In genomic region chr3:158314426-158315357, GRCh38 we compare ENCODE assay signal across 16 cellular contexts.
DNase-seq lines count a peak whose midpoint lies in the region; ATAC-seq, FAIRE-seq and TF ChIP-seq lines count a peak whose summit lies in the region.
"Had no signal": no experiment of that assay in that cellular context is flagged by ENCODE, and none has a peak within 500 bp of the region (broad histone marks: within the 10 kb centered on the region; RNA-seq: fewer than 3 reads in every experiment).

No MANE protein-coding gene starts in this region.

- H4K5ac ChIP-seq in H1 (ENCODE audit: insufficient read length, low read depth, low read length) = no peak overlapping the region

- H3K23me2 ChIP-seq in H1 (ENCODE audit: low read depth, low read length) = no peaks in the 10 kb centered on the region

- no peaks in the 10 kb centered on the region for H3K79me1 ChIP-seq in H1 (ENCODE audit: low read depth, low read length)

- TF ChIP-seq CTCF in H1 (IDR thresholded peaks at IDR 0.05; ENCODE audit: control extremely low read depth in 1 of 3, insufficient read depth in 1 of 3, low read depth in 1 of 3, low read length in 3 of 3) = no peak

- no peak overlapping the region for H2BK15ac ChIP-seq in H1 (ENCODE audit: low read length)

- H2BK12ac ChIP-seq in H1 (ENCODE audit: low read depth, low read length) = no peak overlapping the region

- H2AFZ ChIP-seq in H1 (ENCODE audit: low read length) = no peak overlapping the region

- no peaks in the 10 kb centered on the region for H3K79me2 ChIP-seq in H1 (ENCODE audit: control insufficient read depth in 1 of 2, insufficient read depth in 2 of 2, low read length in 2 of 2)

- no peak overlapping the region for H3K4me3 ChIP-seq in H1 (ENCODE audit: extremely low read depth in 1 of 4, insufficient read depth in 2 of 4, low read depth in 3 of 4, low read length in 4 of 4)
- H3K4me3 ChIP-seq: BLaER1, body of pancreas, stomach had no signal

- H3K4me1 ChIP-seq in H1 (replicated peaks in 1 of 4; ENCODE audit: control insufficient read depth in 3 of 4, insufficient read depth in 4 of 4, low read length in 3 of 4) = no peaks in the 10 kb centered on the region
- H3K4me1 ChIP-seq: BLaER1, body of pancreas, stomach had no signal

- no peaks in the 10 kb centered on the region for H3K9me3 ChIP-seq in H1 (ENCODE audit: insufficient read depth in 2 of 2, low read depth in 1 of 2, low read length in 1 of 2)
- H3K9me3 ChIP-seq: BLaER1, body of pancreas, stomach had no signal

- no peak overlapping the region for H4K91ac ChIP-seq in H1 (replicated peaks; ENCODE audit: insufficient read length, low read length)

- no peaks in the 10 kb centered on the region for H3K36me3 ChIP-seq in H1 (ENCODE audit: control insufficient read depth in 2 of 4, insufficient read depth in 4 of 4, low read length in 3 of 4)
- H3K36me3 ChIP-seq: stomach had no signal

- POLR2A ChIA-PET in H1 (lab: Charles Lee; ENCODE audit: partially characterized antibody) = no interaction called here

- TF ChIP-seq RAD21 in H1 (IDR thresholded peaks at IDR 0.05 in 1 of 2, conservative IDR thresholded peaks at IDR 0.05 in 1 of 2; ENCODE audit: low read depth in 2 of 2, low read length in 2 of 2) = no peak

- no peak overlapping the region for H2AK5ac ChIP-seq in H1 (ENCODE audit: low read depth, low read length)

- no peak overlapping the region for H3K14ac ChIP-seq in H1 (ENCODE audit: insufficient read length)

- no peak overlapping the region for H2BK120ac ChIP-seq in H1 (replicated peaks; ENCODE audit: low read depth, low read length)

- TF ChIP-seq EP300 in H1 (IDR thresholded peaks at IDR 0.05; ENCODE audit: borderline replicate concordance in 1 of 2, low read depth in 2 of 2, low read length in 2 of 2) = no peak

- H3K4ac ChIP-seq in H1 (replicated peaks; ENCODE audit: insufficient read length, low read depth, low read length) = no peak overlapping the region

- no peak for FAIRE-seq in H1 (lab: Jason Lieb, UNC)

- no peak overlapping the region for H2BK20ac ChIP-seq in H1 (ENCODE audit: low read length)

- H3K56ac ChIP-seq in H1 (replicated peaks; ENCODE audit: insufficient read length, low read depth, low read length) = peak overlapping the region; percentile 25

- CTCF ChIA-PET in H1 (lab: Charles Lee; ENCODE audit: partially characterized antibody) = interaction anchor here (0.7 to 1.8 kb wide), 10 partner anchors 11 to 966 kb away, joined by 3 to 7 read pairs (median 4); partner anchors contain the start of gene RSRC1

- no peak overlapping the region for H3K23ac ChIP-seq in H1 (ENCODE audit: insufficient read length)

- H3K27me3 ChIP-seq in H1 (replicated peaks in 1 of 4; ENCODE audit: control insufficient read depth in 3 of 4, extremely low read depth in 1 of 4, insufficient read depth in 3 of 4, low read length in 3 of 4) = no peaks in the 10 kb centered on the region
- H3K27me3 ChIP-seq: BLaER1, body of pancreas, stomach had no signal

- peak; percentile 65 for ATAC-seq in GM19023 (IDR thresholded peaks at IDR 0.05; ENCODE audit: unreplicated experiment)
- peak; percentile 47 for ATAC-seq in GM21723 (IDR thresholded peaks at IDR 0.05; ENCODE audit: unreplicated experiment)
- ATAC-seq in HG03103 (IDR thresholded peaks at IDR 0.05; ENCODE audit: low read depth, unreplicated experiment) = peak; percentile 47
- ATAC-seq: body of pancreas had no signal

- 92% methylated on average over 6 of the region's 6 CpGs; no CpG with 5 or more reads in 1 of the 2 experiments for WGBS in H1 (ENCODE audit: extremely low coverage in 1 of 2, insufficient coverage in 1 of 2, insufficient read length in 1 of 2, insufficient replicate concordance in 2 of 2, low coverage in 1 of 2, low lambda C conversion rate in 2 of 2, missing lambda C conversion rate in 1 of 2), 2 experiments

- no peak for TF ChIP-seq POLR2A in H1 (IDR thresholded peaks at IDR 0.05; ENCODE audit: control extremely low read depth in 1 of 2, low read depth in 2 of 2, low read length in 2 of 2)

- no peak overlapping the region for H3K9ac ChIP-seq in H1 (replicated peaks in 1 of 4; ENCODE audit: extremely low read depth in 1 of 4, low read depth in 3 of 4, low read length in 3 of 4)
- H3K9ac ChIP-seq: BLaER1 had no signal

- no peak overlapping the region for H3K27ac ChIP-seq in H1 (ENCODE audit: low read depth, low read length)
- H3K27ac ChIP-seq: BLaER1, body of pancreas, RWPE1, stomach had no signal

- no peak overlapping the region for H4K8ac ChIP-seq in H1 (ENCODE audit: extremely low read depth, insufficient read depth, low read length)

- H3K18ac ChIP-seq in H1 (ENCODE audit: extremely low read depth, low read length) = no peak overlapping the region

- no peak overlapping the region for H3K4me2 ChIP-seq in H1 (ENCODE audit: insufficient read depth in 1 of 2, low read depth in 2 of 2, low read length in 2 of 2)
- H3K4me2 ChIP-seq: BLaER1 had no signal

- no peaks in the 10 kb centered on the region for H4K20me1 ChIP-seq in H1 (replicated peaks in 1 of 2; ENCODE audit: control insufficient read depth in 1 of 2, insufficient read depth in 2 of 2, low read length in 2 of 2)
- H4K20me1 ChIP-seq: BLaER1 had no signal

- no peak for DNase-seq in H1 (ENCODE audit: low read depth in 1 of 2, low spot score in 2 of 2)
- DNase-seq in activated CD4-positive, alpha-beta T cell treated with anti-CD3 and anti-CD28 coated beads for 1 hour = no peak
- DNase-seq in DMS53 treated with DMSO at 0.1 percent for 48 hours (lab: John Stamatoyannopoulos, UW; ENCODE audit: unreplicated experiment) = no peak
- DNase-seq in NCI-H2029 treated with DMSO at 0.1 percent for 48 hours (lab: John Stamatoyannopoulos, UW) = no peak
- DNase-seq: activated B cell treated with CpG ODN at 0.5 μM for 24 hours, body of pancreas, DMS153, glutamatergic neuron, NCI-H1930, NCI-H524 treated with DMSO at 0.1 percent for 48 hours, stomach had no signal

- H2BK5ac ChIP-seq in H1 (ENCODE audit: low read depth, low read length) = no peak overlapping the region

TF ChIP-seq in H1, 55 proteins besides CTCF, POLR2A, EP300 and RAD21 (continues in another document):
- TF ChIP-seq HDAC6 (IDR thresholded peaks at IDR 0.05; ENCODE audit: low read depth, low read length) = no peak
